ENCODE assay signal across 16 cellular contexts in the genomic region with DNA sequence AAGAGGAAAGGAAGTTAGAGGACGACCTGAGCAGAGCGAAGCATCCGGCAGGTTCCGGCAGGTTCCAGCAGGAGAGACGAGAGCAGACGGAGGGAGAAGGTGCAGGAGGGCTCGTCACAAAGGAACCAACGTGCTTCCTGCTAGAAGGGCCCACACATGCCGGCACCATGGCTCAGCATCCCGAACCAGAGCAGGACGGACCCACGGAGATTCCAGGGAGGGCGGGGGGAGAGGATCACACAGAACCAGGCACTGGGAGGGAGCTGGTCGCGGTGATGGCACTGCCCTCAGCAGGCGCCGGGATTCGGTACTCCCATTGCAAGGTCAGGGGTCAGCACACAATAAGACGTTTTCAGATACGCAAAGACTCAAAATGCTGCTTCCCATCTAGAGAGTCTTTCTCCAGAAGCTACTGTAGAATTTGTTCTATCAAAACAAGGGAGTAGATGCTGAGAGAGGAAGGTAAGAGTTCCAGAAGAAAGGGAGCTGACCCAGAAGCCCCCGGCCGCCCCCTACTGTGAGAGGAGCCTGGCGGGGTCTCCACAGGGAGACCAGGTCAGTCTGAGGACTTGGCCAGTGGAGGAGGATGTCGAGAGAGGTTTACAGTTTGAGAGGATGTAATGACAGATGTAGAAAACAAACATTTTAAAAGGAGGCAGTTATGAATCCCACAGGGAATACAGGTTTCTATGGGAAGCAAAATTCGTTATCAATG. TPM values are rescaled to one million over a fixed set of nuclear protein-coding genes. Genes with fewer than 3 reads are reported as not detected.
DNase-seq lines count a peak whose midpoint lies in the region; ATAC-seq and TF ChIP-seq lines count a peak whose summit lies in the region.
"Had no signal": no experiment of that assay in that cellular context is flagged by ENCODE, and none has a peak within 500 bp of the region (broad histone marks: within the 10 kb centered on the region; RNA-seq: fewer than 3 reads in every experiment).

No MANE protein-coding gene starts in this region.

- H4K8ac ChIP-seq in neuronal stem cell (ENCODE audit: low read depth, low read length), result no peak overlapping the region

- H3K79me1 ChIP-seq in neuronal stem cell (ENCODE audit: low read depth, low read length), result no peaks in the 10 kb centered on the region

- no peak overlapping the region for H3K4me3 Mint-ChIP-seq in endodermal cell
- H3K4me3 Mint-ChIP-seq: CD4-positive, alpha-beta T cell had no signal

- no peak overlapping the region for H2BK120ac ChIP-seq in neuronal stem cell (ENCODE audit: low read depth, low read length)

- no peak overlapping the region for H3K4ac ChIP-seq in neuronal stem cell (ENCODE audit: low read length)

- H3K18ac ChIP-seq in neuronal stem cell (ENCODE audit: low read length), result peak overlapping the region; percentile 64

- H2BK12ac ChIP-seq in neuronal stem cell (ENCODE audit: low read length), result no peak overlapping the region

- H3K9me3 Mint-ChIP-seq in endodermal cell, result peaks cover 1% of the 10 kb centered on the region
- H3K9me3 Mint-ChIP-seq: CD4-positive, alpha-beta T cell had no signal

- H3K4me3 ChIP-seq in endodermal cell (ENCODE audit: low read length), result no peak overlapping the region
- no peak overlapping the region for H3K4me3 ChIP-seq in neuronal stem cell (ENCODE audit: low read length in 2 of 2)
- H3K4me3 ChIP-seq: PC-9 had no signal

- DNase-seq in Right ventricle myocardium superior, result peak; percentile 22
- no peak for DNase-seq in left cardiac atrium
- no peak for DNase-seq in endodermal cell
- DNase-seq in neuronal stem cell (ENCODE audit: low spot score), result no peak
- no peak for DNase-seq in NCI-H526 (lab: John Stamatoyannopoulos, UW)
- no peak for DNase-seq in NAMALWA (ENCODE audit: low spot score)
- DNase-seq in D341Med (ENCODE audit: low spot score), result no peak
- DNase-seq: Calu3; CD4-positive, alpha-beta T cell; DMS79 treated with DMSO at 0.1 percent for 48 hours; KBM-7; NCI-H1092; NCI-H1694 treated with DMSO at 0.1 percent for 48 hours; NCI-H748 treated with DMSO at 0.1 percent for 48 hours; PC-9; SHP77 had no signal

- no peaks in the 10 kb centered on the region for H3K36me3 Mint-ChIP-seq in endodermal cell (ENCODE audit: low read depth)

- H3K4me1 Mint-ChIP-seq in endodermal cell, result peaks cover 3% of the 10 kb centered on the region

- no peak overlapping the region for H2AK5ac ChIP-seq in neuronal stem cell (ENCODE audit: low read depth, low read length)

- no peaks in the 10 kb centered on the region for H3K9me3 ChIP-seq in endodermal cell (ENCODE audit: control insufficient read depth, low read length)
- no peaks in the 10 kb centered on the region for H3K9me3 ChIP-seq in neuronal stem cell (replicated peaks in 1 of 2; ENCODE audit: control insufficient read depth in 2 of 2, insufficient read depth in 1 of 2, low read depth in 1 of 2, low read length in 2 of 2)

- H3K27ac ChIP-seq in endodermal cell (ENCODE audit: low read depth, low read length), result no peak overlapping the region
- no peak overlapping the region for H3K27ac ChIP-seq in neuronal stem cell (replicated peaks; ENCODE audit: low read length)
- H3K27ac ChIP-seq: PC-9 had no signal

- ATAC-seq in Right ventricle myocardium superior (ENCODE audit: poor library complexity) (no peak), left cardiac atrium (no peak)

- H3K27me3 Mint-ChIP-seq in endodermal cell (ENCODE audit: insufficient read depth), result no peaks in the 10 kb centered on the region
- H3K27me3 Mint-ChIP-seq: CD4-positive, alpha-beta T cell had no signal

- no peak overlapping the region for H3K9ac ChIP-seq in endodermal cell (ENCODE audit: extremely low read depth, low read length, poor library complexity, severe bottlenecking)
- H3K9ac ChIP-seq in neuronal stem cell (ENCODE audit: low read depth, low read length, poor library complexity), result no peak overlapping the region

- H3K4me2 ChIP-seq in neuronal stem cell (ENCODE audit: insufficient read depth, low read length, poor library complexity, severe bottlenecking), result no peak overlapping the region
- H3K4me2 ChIP-seq: PC-9 had no signal

- H3K23ac ChIP-seq in neuronal stem cell (ENCODE audit: low read depth, low read length, poor library complexity), result no peak overlapping the region

- intact Hi-C loops in Right ventricle myocardium superior (cut with DNase I) (no loop called here), left cardiac atrium (cut with DNase I) (no loop called here)

- H2BK5ac ChIP-seq in neuronal stem cell (ENCODE audit: low read length), result no peak overlapping the region

- H3K27me3 ChIP-seq in endodermal cell (ENCODE audit: control insufficient read depth, insufficient read depth, low read length, poor library complexity, severe bottlenecking) (no peaks in the 10 kb centered on the region), neuronal stem cell (ENCODE audit: control insufficient read depth in 3 of 3, insufficient read depth in 3 of 3, low read depth in 1 of 3, low read length in 3 of 3) (no peaks in the 10 kb centered on the region)

- H2BK15ac ChIP-seq in neuronal stem cell (ENCODE audit: low read length), result no peak overlapping the region

- no peak for TF ChIP-seq CTCF in endodermal cell (conservative IDR thresholded peaks at IDR 0.05)

- H4K91ac ChIP-seq in neuronal stem cell (ENCODE audit: low read depth, low read length, poor library complexity), result no peak overlapping the region

- H3K36me3 ChIP-seq in endodermal cell (ENCODE audit: control insufficient read depth, insufficient read depth, low read length) (no peaks in the 10 kb centered on the region), neuronal stem cell (replicated peaks in 1 of 2; ENCODE audit: control insufficient read depth in 2 of 2, insufficient read depth in 2 of 2, low read length in 2 of 2) (peaks cover 0 to 7% of the 10 kb centered on the region in 2 donors)

- H3K14ac ChIP-seq in neuronal stem cell (ENCODE audit: low read length), result peak overlapping the region; percentile 94

- WGBS in endodermal cell (ENCODE audit: insufficient coverage in 1 of 2, insufficient read length in 1 of 2), 2 experiments, result 90 to 94% methylated on average over 22 to 25 of the region's 25 CpGs
- no CpG with 5 or more reads among the region's 25 CpGs for WGBS in neuronal stem cell (ENCODE audit: extremely low coverage in 2 of 2, insufficient read length in 2 of 2, insufficient replicate concordance in 1 of 2), 2 donors

- no peak overlapping the region for H2AFZ ChIP-seq in neuronal stem cell (ENCODE audit: low read length)
- H2AFZ ChIP-seq: PC-9 had no signal

- H3K27ac Mint-ChIP-seq in endodermal cell, result peak overlapping the region; percentile 19
- H3K27ac Mint-ChIP-seq: CD4-positive, alpha-beta T cell had no signal

- no peaks in the 10 kb centered on the region for H3K4me1 ChIP-seq in endodermal cell (ENCODE audit: control insufficient read depth, insufficient read depth, low read length)
- no peaks in the 10 kb centered on the region for H3K4me1 ChIP-seq in neuronal stem cell (ENCODE audit: control insufficient read depth in 2 of 2, insufficient read depth in 1 of 2, low read depth in 1 of 2, low read length in 2 of 2)

RNA-seq across cellular contexts. Expression of a gene that starts 23.6 kb away (rescaled TPM):
- total RNA-seq in Right ventricle myocardium superior (23.0 TPM), left cardiac atrium (10 to 100 TPM; 11.8 to 12.7 TPM), endodermal cell (10 to 100 TPM; 11.4 to 13.9 TPM)
- polyA plus RNA-seq in endodermal cell (2013, experiment 1 of 2), result 7.5 TPM
- 6.7 TPM for polyA plus RNA-seq in endodermal cell (2013, experiment 2 of 2)
- polyA plus RNA-seq in neuronal stem cell (2013, experiment 1 of 2), result 2.1 TPM
- 2.0 TPM for polyA plus RNA-seq in neuronal stem cell (2013, experiment 2 of 2)

RNA-seq across cellular contexts. Expression of a gene that starts 41.4 kb away (rescaled TPM):
- total RNA-seq in Right ventricle myocardium superior, result 3.9 TPM
- 1 to 10 TPM; 3.7 to 4.4 TPM for total RNA-seq in left cardiac atrium
- 10 to 100 TPM; 10.3 to 14.6 TPM for total RNA-seq in endodermal cell
- polyA plus RNA-seq in endodermal cell (2013, experiment 1 of 2), result 12.8 TPM
- 12.3 TPM for polyA plus RNA-seq in endodermal cell (2013, experiment 2 of 2)
- 12.6 TPM for polyA plus RNA-seq in neuronal stem cell (2013, experiment 1 of 2)
- 11.2 TPM for polyA plus RNA-seq in neuronal stem cell (2013, experiment 2 of 2)
